In the genomic region with DNA sequence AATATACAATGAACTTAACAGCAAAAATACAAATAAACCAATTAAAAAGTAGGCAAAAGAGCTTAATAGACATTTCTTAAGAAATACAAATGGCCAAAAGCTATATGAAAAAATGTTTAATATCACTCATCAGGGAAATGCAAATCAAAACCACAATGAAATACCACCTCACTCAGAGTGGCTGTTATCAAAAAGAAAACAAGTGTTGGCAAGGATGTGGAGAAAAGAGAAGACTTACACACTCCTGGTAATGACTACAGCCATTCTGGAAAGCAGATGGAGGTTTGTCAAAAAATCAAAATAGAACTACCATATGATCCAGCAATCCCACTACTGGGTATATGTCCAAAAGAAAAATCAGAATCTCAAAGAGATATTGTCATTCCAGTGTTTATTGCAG, we compare ENCODE assay signal across 26 cellular contexts.
DNase-seq lines count a peak whose midpoint lies in the region; TF ChIP-seq lines count a peak whose summit lies in the region.
"Had no signal": no experiment of that assay in that cellular context is flagged by ENCODE, and none has a peak within 500 bp of the region (broad histone marks: within the 10 kb centered on the region; RNA-seq: fewer than 3 reads in every experiment).

No MANE protein-coding gene starts in this region.

- H3K4me3 ChIP-seq in astrocyte of the cerebellum (ENCODE audit: low read depth, low read length) (no peak overlapping the region), fibroblast of lung (replicated peaks in 1 of 4; ENCODE audit: control extremely low read depth in 1 of 4, insufficient read depth in 1 of 4, low read depth in 3 of 4, low read length in 4 of 4) (no peak overlapping the region)
- no peak overlapping the region for H3K4me3 ChIP-seq in CD4-positive, alpha-beta memory T cell (ENCODE audit: low read length in 2 of 2)
- H3K4me3 ChIP-seq: HAP-1, SJSA1 had no signal

- H3K4me2 ChIP-seq in fibroblast of lung (ENCODE audit: extremely low read depth, insufficient read depth, low read length) = no peak overlapping the region

- no peaks in the 10 kb centered on the region for H3K36me3 ChIP-seq in fibroblast of lung (ENCODE audit: control insufficient read depth, insufficient read depth, low read length)
- H3K36me3 ChIP-seq in CD4-positive, alpha-beta memory T cell (ENCODE audit: insufficient read depth, low read length) = no peaks in the 10 kb centered on the region
- H3K36me3 ChIP-seq: BE2C, HAP-1, SJSA1 had no signal

- intact Hi-C loops in CD4-positive, alpha-beta memory T cell (cut with micrococcal nuclease) = no loop called here

- H4K20me1 ChIP-seq in fibroblast of lung (ENCODE audit: control insufficient read depth, extremely low read depth, insufficient read depth, low read length) = no peaks in the 10 kb centered on the region

- H3K27ac Mint-ChIP-seq in mesothelial cell of epicardium = peak overlapping the region; percentile 43
- no peak overlapping the region for H3K27ac Mint-ChIP-seq in CD4-positive, alpha-beta memory T cell
- H3K27ac Mint-ChIP-seq: CD14-positive monocyte, HFFc6 had no signal

- POLR2A ChIA-PET in CD4-positive, alpha-beta memory T cell (lab: Charles Lee; ENCODE audit: partially characterized antibody) = no interaction called here

- H3K27me3 Mint-ChIP-seq in mesothelial cell of epicardium (ENCODE audit: low read depth) = no peaks in the 10 kb centered on the region
- no peaks in the 10 kb centered on the region for H3K27me3 Mint-ChIP-seq in CD4-positive, alpha-beta memory T cell

- H3K9me3 ChIP-seq in fibroblast of lung (ENCODE audit: control insufficient read depth, insufficient read depth, low read depth, low read length) = no peaks in the 10 kb centered on the region
- H3K9me3 ChIP-seq in CD4-positive, alpha-beta memory T cell (ENCODE audit: control insufficient read depth in 1 of 2, low read length in 2 of 2) = no peaks in the 10 kb centered on the region
- H3K9me3 ChIP-seq: BE2C, HAP-1, SJSA1 had no signal

- H3K36me3 Mint-ChIP-seq in mesothelial cell of epicardium = no peaks in the 10 kb centered on the region
- H3K36me3 Mint-ChIP-seq in CD4-positive, alpha-beta memory T cell = no peaks in the 10 kb centered on the region
- H3K36me3 Mint-ChIP-seq: CD14-positive monocyte had no signal

- no peak overlapping the region for H3K27ac ChIP-seq in fibroblast of lung (ENCODE audit: insufficient read depth, low read length)
- no peak overlapping the region for H3K27ac ChIP-seq in CD4-positive, alpha-beta memory T cell (ENCODE audit: low read depth, low read length)
- H3K27ac ChIP-seq: SJSA1 had no signal

- DNase-seq in Daoy (ENCODE audit: low read depth) (peak; percentile 60), astrocyte of the cerebellum (ENCODE audit: low read depth) (peak; percentile 48), fibroblast of lung (ENCODE audit: low read depth in 2 of 2) (peak; percentile 31 to 76), mesothelial cell of epicardium (ENCODE audit: low spot score in 2 of 2, unreplicated experiment in 2 of 2) (no peak), NK-92 (lab: John Stamatoyannopoulos, UW; ENCODE audit: unreplicated experiment) (no peak)
- DNase-seq in stimulated activated CD4-positive, alpha-beta T cell treated with anti-CD3 and anti-CD28 coated beads, Interleukin-2, amount 100 ng/mL, for 48 hours = no peak
- DNase-seq in CD4-positive, alpha-beta memory T cell = no peak
- DNase-seq: 8988T, ACHN, BE2C, Calu3, DMS79 treated with DMSO at 0.1 percent for 48 hours, GOT3, HFFc6, NCI-H1092, NCI-H1436, NCI-H187, NCI-H2107, NCI-H446, NCI-H526, NCI-H82, Right ventricle myocardium superior, RPMI8226 had no signal

- TF ChIP-seq CTCF in astrocyte of the cerebellum (IDR thresholded peaks at IDR 0.05; ENCODE audit: low read depth, low read length, missing control alignments) (no peak), fibroblast of lung (conservative IDR thresholded peaks at IDR 0.05 in 1 of 2, IDR thresholded peaks at IDR 0.05 in 1 of 2; ENCODE audit: low read depth in 1 of 2, low read length in 2 of 2) (no peak), mesothelial cell of epicardium (IDR thresholded peaks at IDR 0.05; ENCODE audit: unreplicated experiment) (no peak)

- no peaks in the 10 kb centered on the region for H3K79me2 ChIP-seq in fibroblast of lung (ENCODE audit: control insufficient read depth, insufficient read depth, low read length)

- H3K4me3 Mint-ChIP-seq in mesothelial cell of epicardium = no peak overlapping the region
- H3K4me3 Mint-ChIP-seq in CD4-positive, alpha-beta memory T cell = no peak overlapping the region
- H3K4me3 Mint-ChIP-seq: CD14-positive monocyte, HFFc6 had no signal

- no peak overlapping the region for H2AFZ ChIP-seq in fibroblast of lung (ENCODE audit: low read length)

- in situ Hi-C loops in astrocyte of the cerebellum (cut with HindIII; ENCODE audit: low sequenced_read_pairs) = no loop called here

- peaks cover 63% of the 10 kb centered on the region for H3K4me1 Mint-ChIP-seq in mesothelial cell of epicardium
- H3K4me1 Mint-ChIP-seq in CD4-positive, alpha-beta memory T cell = no peaks in the 10 kb centered on the region
- H3K4me1 Mint-ChIP-seq: CD14-positive monocyte had no signal

- no peaks in the 10 kb centered on the region for H3K27me3 ChIP-seq in fibroblast of lung (ENCODE audit: control insufficient read depth, insufficient read depth, low read length)
- no peaks in the 10 kb centered on the region for H3K27me3 ChIP-seq in CD4-positive, alpha-beta memory T cell (ENCODE audit: insufficient read depth, low read length)
- H3K27me3 ChIP-seq: BE2C, SJSA1 had no signal

- CTCF ChIA-PET in CD4-positive, alpha-beta memory T cell (lab: Charles Lee; ENCODE audit: partially characterized antibody) = no interaction called here

- no peaks in the 10 kb centered on the region for H3K4me1 ChIP-seq in fibroblast of lung (ENCODE audit: control insufficient read depth, extremely low read depth, insufficient read depth, low read length)
- no peaks in the 10 kb centered on the region for H3K4me1 ChIP-seq in CD4-positive, alpha-beta memory T cell (ENCODE audit: insufficient read depth, low read length)
- H3K4me1 ChIP-seq: BE2C, HAP-1 had no signal

- peaks cover 11% of the 10 kb centered on the region for H3K9me3 Mint-ChIP-seq in mesothelial cell of epicardium
- H3K9me3 Mint-ChIP-seq in CD4-positive, alpha-beta memory T cell = peaks cover 0 to 9% (median 3%) of the 10 kb centered on the region in 8 donors

- H3K9ac ChIP-seq in fibroblast of lung (ENCODE audit: insufficient read depth, low read length) = no peak overlapping the region

Comparison
In these comparisons a context has a peak if more than half of its experiments do, and no peak if none do; other contexts are left out.
1. DNase-seq: peak in Daoy (single experiment), astrocyte of the cerebellum (single experiment) and fibroblast of lung (2 of 2); none in mesothelial cell of epicardium (0 of 2), stimulated activated CD4-positive, alpha-beta T cell treated with anti-CD3 and anti-CD28 coated beads, Interleukin-2, amount 100 ng/mL, for 48 hours (0 of 2), CD4-positive, alpha-beta memory T cell (0 of 5) and NK-92 (single experiment).